1 cellular context compared by ENCODE assay signal in the genomic region with DNA sequence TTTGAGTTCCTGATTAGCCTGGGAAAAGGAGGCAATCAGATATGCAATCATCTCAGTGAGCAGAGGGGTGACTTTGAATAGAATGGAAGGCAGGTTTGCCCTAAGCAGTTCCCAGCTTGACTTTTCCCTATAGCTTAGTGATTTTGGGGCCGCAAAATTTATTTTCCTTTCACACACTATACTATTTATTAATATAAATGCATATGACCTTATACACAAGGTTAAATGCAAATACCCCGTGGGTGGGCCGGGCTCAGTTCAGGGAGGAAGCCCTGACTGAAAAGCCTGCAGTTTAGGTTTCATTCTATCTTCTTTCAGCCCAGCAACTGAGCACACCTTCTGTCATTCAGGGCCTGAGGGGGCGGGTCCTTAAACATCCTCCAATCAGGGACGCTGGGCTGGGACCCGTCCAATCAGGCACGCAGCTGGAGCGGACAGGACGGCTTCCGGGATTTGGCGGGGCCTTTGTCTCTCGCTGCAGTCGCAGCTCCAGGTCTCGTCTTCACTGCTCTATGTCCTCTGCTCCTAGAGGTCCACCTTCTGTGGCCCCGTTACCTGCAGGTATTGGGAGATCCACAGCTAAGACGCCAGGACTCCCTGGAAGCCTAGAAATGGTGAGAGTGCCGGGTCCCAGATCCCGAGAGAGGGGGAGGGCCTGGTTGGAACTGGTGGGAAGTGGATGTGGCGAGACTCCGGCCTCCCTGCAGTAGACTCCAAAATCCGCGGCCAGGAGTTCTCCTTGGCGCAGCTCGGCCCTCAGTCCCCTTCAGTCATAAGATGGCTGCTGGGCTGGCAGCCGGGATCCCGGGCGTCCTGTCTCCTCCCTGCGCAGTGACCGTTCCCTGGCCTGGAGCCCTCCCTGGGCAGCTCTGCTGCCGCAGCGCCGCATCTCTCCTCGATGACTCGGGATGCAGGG.
TF ChIP-seq lines count a peak whose summit lies in the region.

A gene (plus strand): TSS at position 468 of the 916 bp plus-strand sequence. CDS start 45 bp downstream, at position 513.

TF ChIP-seq in SK-N-SH, 30 proteins besides CTCF, POLR2A, EP300 and RAD21 (continued from another document):
- TF ChIP-seq, protein P1, sequence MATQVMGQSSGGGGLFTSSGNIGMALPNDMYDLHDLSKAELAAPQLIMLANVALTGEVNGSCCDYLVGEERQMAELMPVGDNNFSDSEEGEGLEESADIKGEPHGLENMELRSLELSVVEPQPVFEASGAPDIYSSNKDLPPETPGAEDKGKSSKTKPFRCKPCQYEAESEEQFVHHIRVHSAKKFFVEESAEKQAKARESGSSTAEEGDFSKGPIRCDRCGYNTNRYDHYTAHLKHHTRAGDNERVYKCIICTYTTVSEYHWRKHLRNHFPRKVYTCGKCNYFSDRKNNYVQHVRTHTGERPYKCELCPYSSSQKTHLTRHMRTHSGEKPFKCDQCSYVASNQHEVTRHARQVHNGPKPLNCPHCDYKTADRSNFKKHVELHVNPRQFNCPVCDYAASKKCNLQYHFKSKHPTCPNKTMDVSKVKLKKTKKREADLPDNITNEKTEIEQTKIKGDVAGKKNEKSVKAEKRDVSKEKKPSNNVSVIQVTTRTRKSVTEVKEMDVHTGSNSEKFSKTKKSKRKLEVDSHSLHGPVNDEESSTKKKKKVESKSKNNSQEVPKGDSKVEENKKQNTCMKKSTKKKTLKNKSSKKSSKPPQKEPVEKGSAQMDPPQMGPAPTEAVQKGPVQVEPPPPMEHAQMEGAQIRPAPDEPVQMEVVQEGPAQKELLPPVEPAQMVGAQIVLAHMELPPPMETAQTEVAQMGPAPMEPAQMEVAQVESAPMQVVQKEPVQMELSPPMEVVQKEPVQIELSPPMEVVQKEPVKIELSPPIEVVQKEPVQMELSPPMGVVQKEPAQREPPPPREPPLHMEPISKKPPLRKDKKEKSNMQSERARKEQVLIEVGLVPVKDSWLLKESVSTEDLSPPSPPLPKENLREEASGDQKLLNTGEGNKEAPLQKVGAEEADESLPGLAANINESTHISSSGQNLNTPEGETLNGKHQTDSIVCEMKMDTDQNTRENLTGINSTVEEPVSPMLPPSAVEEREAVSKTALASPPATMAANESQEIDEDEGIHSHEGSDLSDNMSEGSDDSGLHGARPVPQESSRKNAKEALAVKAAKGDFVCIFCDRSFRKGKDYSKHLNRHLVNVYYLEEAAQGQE (IDR thresholded peaks at IDR 0.05; ENCODE audit: low read depth, low read length) = no peak
- TF ChIP-seq YY1 (IDR thresholded peaks at IDR 0.05; ENCODE audit: low read depth) (0 out of 2 replicates have a peak, but pooled peaks have one; percentile 63), FOSL2 (IDR thresholded peaks at IDR 0.05; ENCODE audit: borderline replicate concordance, low read depth) (no peak), POLR2AphosphoS5 (IDR thresholded peaks at IDR 0.05; ENCODE audit: low read depth, low read length) (peak; percentile 89), GABPA (IDR thresholded peaks at IDR 0.05; ENCODE audit: low read depth) (peak; percentile 44; the same call in 1 of the 2 replicates), RFX5 (IDR thresholded peaks at IDR 0.05; ENCODE audit: low read length) (peak; percentile 78), MXI1 (IDR thresholded peaks at IDR 0.05; ENCODE audit: low read depth, low read length) (peak; percentile 94), FOXJ3 (CRISPR knock-in tag; IDR thresholded peaks at IDR 0.05) (no peak), SIN3A (IDR thresholded peaks at IDR 0.05; ENCODE audit: borderline replicate concordance, low read depth, low read length) (peak; percentile 95; the same call in 1 of the 2 replicates), TAF1 (IDR thresholded peaks at IDR 0.05; ENCODE audit: borderline replicate concordance, low read depth, low read length) (peak; percentile 79)
- TF ChIP-seq, protein P2, sequence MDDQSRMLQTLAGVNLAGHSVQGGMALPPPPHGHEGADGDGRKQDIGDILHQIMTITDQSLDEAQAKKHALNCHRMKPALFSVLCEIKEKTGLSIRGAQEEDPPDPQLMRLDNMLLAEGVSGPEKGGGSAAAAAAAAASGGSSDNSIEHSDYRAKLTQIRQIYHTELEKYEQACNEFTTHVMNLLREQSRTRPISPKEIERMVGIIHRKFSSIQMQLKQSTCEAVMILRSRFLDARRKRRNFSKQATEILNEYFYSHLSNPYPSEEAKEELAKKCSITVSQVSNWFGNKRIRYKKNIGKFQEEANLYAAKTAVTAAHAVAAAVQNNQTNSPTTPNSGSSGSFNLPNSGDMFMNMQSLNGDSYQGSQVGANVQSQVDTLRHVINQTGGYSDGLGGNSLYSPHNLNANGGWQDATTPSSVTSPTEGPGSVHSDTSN (IDR thresholded peaks at IDR 0.05) = peak; percentile 93
TF ChIP-seq in SK-N-SH: peak in this region for 13.
